In genomic region chr2:39128919-39129391, GRCh38 we compare ENCODE assay signal across 8 cellular contexts.
A peak's percentile ranks its signal among the peaks of the same experiment; 100 is the strongest.
DNase-seq lines count a peak whose midpoint lies in the region; ATAC-seq and TF ChIP-seq lines count a peak whose summit lies in the region.

No MANE protein-coding gene starts in this region.

- peaks cover 19 to 37% of the 10 kb centered on the region in 2 donors for H3K4me1 Mint-ChIP-seq in stimulated activated naive B cell treated with anti-CD40 and anti-IgM and Interleukin-4, amounts not matched to agents 10 μg/mL and 1 μg/mL and 100 μg/mL, for 72 hours

- H3K9me3 Mint-ChIP-seq in stimulated activated naive B cell treated with anti-CD40 and anti-IgM and Interleukin-4, amounts not matched to agents 10 μg/mL and 1 μg/mL and 100 μg/mL, for 72 hours, result no peaks in the 10 kb centered on the region

- no peak overlapping the region for H3K4me3 ChIP-seq in choroid plexus epithelial cell (ENCODE audit: low read depth, low read length)

- no peak for TF ChIP-seq CTCF in choroid plexus epithelial cell (conservative IDR thresholded peaks at IDR 0.05; ENCODE audit: low read depth, low read length)

- peak in 4 of 5 donors; percentile 23 to 93 (median 42) for DNase-seq in T-helper 1 cell
- DNase-seq in choroid plexus epithelial cell (ENCODE audit: low read depth), result peak; percentile 57
- peak; percentile 23 for DNase-seq in stimulated activated naive B cell treated with anti-CD40 and anti-IgM and Interleukin-4, amounts not matched to agents 10 μg/mL and 1 μg/mL and 100 μg/mL, for 72 hours
- DNase-seq in NCI-H128 (lab: John Stamatoyannopoulos, UW; ENCODE audit: unreplicated experiment), result no peak
- DNase-seq in GM19238 (ENCODE audit: insufficient read length, low spot score), result no peak
- DNase-seq in epidermal melanocyte (ENCODE audit: insufficient read length, low spot score), result no peak

- no peaks in the 10 kb centered on the region for H3K36me3 Mint-ChIP-seq in stimulated activated naive B cell treated with anti-CD40 and anti-IgM and Interleukin-4, amounts not matched to agents 10 μg/mL and 1 μg/mL and 100 μg/mL, for 72 hours

- ATAC-seq in GM18508 (IDR thresholded peaks at IDR 0.05; ENCODE audit: insufficient read depth, unreplicated experiment) (peak; percentile 29), HG02884 (IDR thresholded peaks at IDR 0.05; ENCODE audit: unreplicated experiment) (peak; percentile 45)
- peak; percentile 42 to 46 for ATAC-seq in stimulated activated naive B cell treated with anti-CD40 and anti-IgM and Interleukin-4, amounts not matched to agents 10 μg/mL and 1 μg/mL and 100 μg/mL, for 72 hours (replicated peaks)

- no peaks in the 10 kb centered on the region for H3K27me3 Mint-ChIP-seq in stimulated activated naive B cell treated with anti-CD40 and anti-IgM and Interleukin-4, amounts not matched to agents 10 μg/mL and 1 μg/mL and 100 μg/mL, for 72 hours

- peak overlapping the region; percentile 75 for H3K27ac Mint-ChIP-seq in stimulated activated naive B cell treated with anti-CD40 and anti-IgM and Interleukin-4, amounts not matched to agents 10 μg/mL and 1 μg/mL and 100 μg/mL, for 72 hours

- peak overlapping the region; percentile 0 to 66 for H3K4me3 Mint-ChIP-seq in stimulated activated naive B cell treated with anti-CD40 and anti-IgM and Interleukin-4, amounts not matched to agents 10 μg/mL and 1 μg/mL and 100 μg/mL, for 72 hours

Comparison
In these comparisons a context has a peak if more than half of its experiments do, and no peak if none do; other contexts are left out.
1. DNase-seq: peak in T-helper 1 cell (4 of 5), choroid plexus epithelial cell (single experiment) and stimulated activated naive B cell treated with anti-CD40 and anti-IgM and Interleukin-4, amounts not matched to agents 10 μg/mL and 1 μg/mL and 100 μg/mL, for 72 hours (single experiment); none in NCI-H128 (single experiment), GM19238 (single experiment) and epidermal melanocyte (single experiment).
2. Peak in every context shown above with its lines, with median percentiles within 50 percentile points of each other: ATAC-seq.